In the genomic region with DNA sequence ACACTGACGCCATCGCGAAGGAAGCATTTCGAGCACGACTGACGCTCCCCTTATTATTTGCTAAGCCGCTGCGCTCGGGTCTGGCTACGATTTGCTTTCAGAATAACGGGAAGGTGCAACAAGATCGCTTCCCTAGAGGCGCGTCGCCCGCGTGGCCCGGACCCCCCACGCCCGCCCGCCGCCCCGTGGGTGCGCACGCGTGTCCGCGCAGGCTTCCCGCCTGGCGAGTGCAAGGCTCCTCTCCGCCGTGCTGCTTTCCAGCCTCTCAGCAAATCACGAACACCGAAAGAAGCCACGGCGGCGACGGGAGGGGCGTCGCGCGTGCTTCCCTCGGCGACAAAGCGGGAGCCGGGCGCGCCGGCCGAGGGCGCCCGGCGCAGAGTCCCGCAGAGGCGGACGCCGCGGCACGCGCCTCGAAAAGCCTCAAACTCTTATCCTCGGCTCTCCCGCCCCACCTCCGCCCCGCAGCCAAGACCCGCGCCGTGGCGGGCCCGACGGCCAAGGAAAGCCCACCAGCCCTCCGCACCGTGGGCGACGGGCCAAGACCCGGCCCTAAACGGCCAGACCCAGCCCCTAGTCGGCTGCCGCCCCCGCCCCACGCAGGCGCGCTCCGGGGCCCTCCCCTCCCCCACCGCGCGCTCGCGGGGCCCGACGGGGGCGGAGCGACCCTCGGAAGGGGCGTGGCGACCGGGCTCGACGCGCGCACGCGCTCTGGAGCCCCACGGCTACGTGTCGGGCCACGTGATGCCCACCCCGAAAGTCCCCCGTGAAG, we compare ENCODE assay signal across 8 cellular contexts. TPM values are rescaled to one million over a fixed set of nuclear protein-coding genes. Genes with fewer than 3 reads are reported as not detected.
DNase-seq lines count a peak whose midpoint lies in the region; ATAC-seq, FAIRE-seq and TF ChIP-seq lines count a peak whose summit lies in the region.

No MANE protein-coding gene starts in this region.

- intact Hi-C loops in kidney (cut with DNase I), result no loop called here

- DNase-seq in NK-92 treated with Interleukin-12 subunit alpha and Interleukin-12 subunit beta, amount 100 ng/mL, for 24 hours (lab: John Stamatoyannopoulos, UW), result peak; percentile 36
- no peak for DNase-seq in NK-92 (lab: John Stamatoyannopoulos, UW; ENCODE audit: unreplicated experiment)
- peak; percentile 59 for DNase-seq in NCI-H1694 (lab: John Stamatoyannopoulos, UW)
- DNase-seq in activated CD4-positive, alpha-beta T cell treated with anti-CD3 and anti-CD28 coated beads for 1 hour, result peak; percentile 90
- DNase-seq in cerebellar cortex (ENCODE audit: low spot score), result peak; percentile 80
- DNase-seq in kidney, result peak; percentile 97
- DNase-seq in stimulated activated CD4-positive, alpha-beta T cell treated with anti-CD3 and anti-CD28 coated beads, Interleukin-12 subunit alpha, Interleukin-12 subunit beta, amount 100 ng/mL, for 48 hours (ENCODE audit: low read depth in 2 of 3, low spot score in 1 of 3), result peak; percentile 72 to 81 (median 78)

- FAIRE-seq in kidney (lab: Jason Lieb, UNC), result no peak

- ATAC-seq in HG02798 (IDR thresholded peaks at IDR 0.05; ENCODE audit: poor library complexity, unreplicated experiment), result peak; percentile 62

- peak overlapping the region; percentile 81 to 88 for H3K4me3 ChIP-seq in kidney (ENCODE audit: low read length in 2 of 2)

- H3K9ac ChIP-seq in kidney (ENCODE audit: low read length in 2 of 2), result peak overlapping the region; percentile 74

- peaks cover 0 to 5% of the 10 kb centered on the region in 2 donors for H3K4me1 ChIP-seq in kidney (ENCODE audit: control insufficient read depth in 1 of 2, insufficient read depth in 1 of 2, low read depth in 1 of 2, low read length in 2 of 2)

- H3K9me3 ChIP-seq in kidney (ENCODE audit: control insufficient read depth in 1 of 2, low read length in 2 of 2), result no peaks in the 10 kb centered on the region

- H3K36me3 ChIP-seq in kidney (ENCODE audit: control insufficient read depth in 1 of 2, insufficient read depth in 2 of 2, low read length in 2 of 2), result no peaks in the 10 kb centered on the region

- TF ChIP-seq CTCF in kidney (IDR thresholded peaks at IDR 0.05; ENCODE audit: borderline replicate concordance, extremely low read depth, insufficient read depth), result no peak

- H3K27ac ChIP-seq in kidney (ENCODE audit: low read depth in 2 of 2, low read length in 2 of 2), result peak overlapping the region; percentile 96 to 99

RNA-seq across cellular contexts. Expression of gene QKI, which starts 1.0 kb away (rescaled TPM):
- 121 TPM for total RNA-seq in kidney
- polyA plus RNA-seq in kidney (ENCODE audit: insufficient read depth, low read depth, low replicate concordance), result 17.6 TPM
